1 cellular context compared by ENCODE assay signal in the genomic region with DNA sequence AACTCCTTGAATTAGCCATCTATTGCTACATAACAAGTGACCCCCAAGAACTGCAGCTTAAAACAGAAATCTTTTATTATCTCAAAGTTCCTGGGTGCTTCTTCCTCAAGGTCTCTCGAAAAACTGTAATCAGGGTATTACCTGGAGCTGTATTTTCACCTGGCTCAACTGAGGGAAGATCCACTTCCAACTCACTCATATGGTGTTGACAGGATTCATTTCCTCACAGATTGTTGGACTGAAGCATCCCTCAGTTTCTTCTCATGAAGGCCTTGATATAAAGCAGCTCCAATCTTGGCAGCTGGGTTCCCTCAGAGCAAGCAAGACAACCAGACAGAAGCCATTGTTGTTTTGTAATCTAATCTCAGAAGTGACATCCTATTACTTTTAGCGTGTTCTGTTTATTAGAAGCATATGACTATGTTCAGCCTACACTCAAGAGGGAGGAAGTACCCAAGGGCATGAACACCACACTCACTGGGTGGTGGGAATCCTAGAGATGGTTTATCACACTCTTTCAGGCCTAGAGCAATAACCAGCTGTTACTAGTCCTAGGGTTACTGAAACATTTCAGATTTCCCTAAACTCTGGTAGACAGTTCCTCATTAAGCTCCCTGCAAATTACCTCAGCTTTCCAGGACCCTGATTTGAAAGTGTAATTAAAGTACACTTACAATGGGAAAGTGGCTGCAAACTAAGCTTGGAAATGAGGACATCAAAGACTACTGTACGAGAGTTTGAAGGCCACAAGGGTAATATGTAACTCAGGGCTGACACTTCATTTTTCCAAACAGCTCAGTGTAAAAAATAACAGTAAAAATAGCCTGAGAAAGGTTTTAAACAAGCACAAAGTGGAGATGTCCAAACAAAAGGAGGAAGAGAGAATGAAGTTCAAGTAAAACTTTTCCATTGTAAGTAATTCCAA.
TF ChIP-seq lines count a peak whose summit lies in the region.

No MANE protein-coding gene starts in this region.

TF ChIP-seq in HepG2, 621 proteins besides CTCF, POLR2A, EP300 and RAD21 (continued from another document and continues in another):
- 0 out of 4 replicates have a peak, but pooled peaks of 1 of the 2 experiments have one; percentile 28 for TF ChIP-seq KLF16 (CRISPR knock-in tag; IDR thresholded peaks at IDR 0.05)
- peak; percentile 46; the same call in 1 of the 2 replicates for TF ChIP-seq HMG20A (CRISPR knock-in tag; IDR thresholded peaks at IDR 0.05; ENCODE audit: borderline replicate concordance)
- TF ChIP-seq SOX5 (CRISPR knock-in tag; IDR thresholded peaks at IDR 0.05; ENCODE audit: borderline replicate concordance) = peak; percentile 56; the same call in 1 of the 2 replicates
- 0 out of 2 replicates have a peak, but pooled peaks have one; percentile 63 for TF ChIP-seq ZNF260 (CRISPR knock-in tag; IDR thresholded peaks at IDR 0.05; ENCODE audit: borderline replicate concordance, low read depth)
- TF ChIP-seq, protein P1, sequence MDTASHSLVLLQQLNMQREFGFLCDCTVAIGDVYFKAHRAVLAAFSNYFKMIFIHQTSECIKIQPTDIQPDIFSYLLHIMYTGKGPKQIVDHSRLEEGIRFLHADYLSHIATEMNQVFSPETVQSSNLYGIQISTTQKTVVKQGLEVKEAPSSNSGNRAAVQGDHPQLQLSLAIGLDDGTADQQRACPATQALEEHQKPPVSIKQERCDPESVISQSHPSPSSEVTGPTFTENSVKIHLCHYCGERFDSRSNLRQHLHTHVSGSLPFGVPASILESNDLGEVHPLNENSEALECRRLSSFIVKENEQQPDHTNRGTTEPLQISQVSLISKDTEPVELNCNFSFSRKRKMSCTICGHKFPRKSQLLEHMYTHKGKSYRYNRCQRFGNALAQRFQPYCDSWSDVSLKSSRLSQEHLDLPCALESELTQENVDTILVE (CRISPR knock-in tag; IDR thresholded peaks at IDR 0.05) = 0 out of 2 replicates have a peak, but pooled peaks have one; percentile 53
- TF ChIP-seq, protein P2, sequence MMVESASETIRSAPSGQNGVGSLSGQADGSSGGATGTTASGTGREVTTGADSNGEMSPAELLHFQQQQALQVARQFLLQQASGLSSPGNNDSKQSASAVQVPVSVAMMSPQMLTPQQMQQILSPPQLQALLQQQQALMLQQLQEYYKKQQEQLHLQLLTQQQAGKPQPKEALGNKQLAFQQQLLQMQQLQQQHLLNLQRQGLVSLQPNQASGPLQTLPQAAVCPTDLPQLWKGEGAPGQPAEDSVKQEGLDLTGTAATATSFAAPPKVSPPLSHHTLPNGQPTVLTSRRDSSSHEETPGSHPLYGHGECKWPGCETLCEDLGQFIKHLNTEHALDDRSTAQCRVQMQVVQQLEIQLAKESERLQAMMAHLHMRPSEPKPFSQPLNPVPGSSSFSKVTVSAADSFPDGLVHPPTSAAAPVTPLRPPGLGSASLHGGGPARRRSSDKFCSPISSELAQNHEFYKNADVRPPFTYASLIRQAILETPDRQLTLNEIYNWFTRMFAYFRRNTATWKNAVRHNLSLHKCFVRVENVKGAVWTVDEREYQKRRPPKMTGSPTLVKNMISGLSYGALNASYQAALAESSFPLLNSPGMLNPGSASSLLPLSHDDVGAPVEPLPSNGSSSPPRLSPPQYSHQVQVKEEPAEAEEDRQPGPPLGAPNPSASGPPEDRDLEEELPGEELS (CRISPR knock-in tag; IDR thresholded peaks at IDR 0.05) = no peak
- no peak for TF ChIP-seq PAWR (CRISPR knock-in tag; IDR thresholded peaks at IDR 0.05; ENCODE audit: borderline replicate concordance)
- TF ChIP-seq ZNF207 (IDR thresholded peaks at IDR 0.05; ENCODE audit: borderline replicate concordance) = no peak
- TF ChIP-seq, protein P3, sequence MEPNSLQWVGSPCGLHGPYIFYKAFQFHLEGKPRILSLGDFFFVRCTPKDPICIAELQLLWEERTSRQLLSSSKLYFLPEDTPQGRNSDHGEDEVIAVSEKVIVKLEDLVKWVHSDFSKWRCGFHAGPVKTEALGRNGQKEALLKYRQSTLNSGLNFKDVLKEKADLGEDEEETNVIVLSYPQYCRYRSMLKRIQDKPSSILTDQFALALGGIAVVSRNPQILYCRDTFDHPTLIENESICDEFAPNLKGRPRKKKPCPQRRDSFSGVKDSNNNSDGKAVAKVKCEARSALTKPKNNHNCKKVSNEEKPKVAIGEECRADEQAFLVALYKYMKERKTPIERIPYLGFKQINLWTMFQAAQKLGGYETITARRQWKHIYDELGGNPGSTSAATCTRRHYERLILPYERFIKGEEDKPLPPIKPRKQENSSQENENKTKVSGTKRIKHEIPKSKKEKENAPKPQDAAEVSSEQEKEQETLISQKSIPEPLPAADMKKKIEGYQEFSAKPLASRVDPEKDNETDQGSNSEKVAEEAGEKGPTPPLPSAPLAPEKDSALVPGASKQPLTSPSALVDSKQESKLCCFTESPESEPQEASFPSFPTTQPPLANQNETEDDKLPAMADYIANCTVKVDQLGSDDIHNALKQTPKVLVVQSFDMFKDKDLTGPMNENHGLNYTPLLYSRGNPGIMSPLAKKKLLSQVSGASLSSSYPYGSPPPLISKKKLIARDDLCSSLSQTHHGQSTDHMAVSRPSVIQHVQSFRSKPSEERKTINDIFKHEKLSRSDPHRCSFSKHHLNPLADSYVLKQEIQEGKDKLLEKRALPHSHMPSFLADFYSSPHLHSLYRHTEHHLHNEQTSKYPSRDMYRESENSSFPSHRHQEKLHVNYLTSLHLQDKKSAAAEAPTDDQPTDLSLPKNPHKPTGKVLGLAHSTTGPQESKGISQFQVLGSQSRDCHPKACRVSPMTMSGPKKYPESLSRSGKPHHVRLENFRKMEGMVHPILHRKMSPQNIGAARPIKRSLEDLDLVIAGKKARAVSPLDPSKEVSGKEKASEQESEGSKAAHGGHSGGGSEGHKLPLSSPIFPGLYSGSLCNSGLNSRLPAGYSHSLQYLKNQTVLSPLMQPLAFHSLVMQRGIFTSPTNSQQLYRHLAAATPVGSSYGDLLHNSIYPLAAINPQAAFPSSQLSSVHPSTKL (CRISPR knock-in tag; IDR thresholded peaks at IDR 0.05) = peak; percentile 68
- peak; percentile 47; the same call in 1 of the 2 replicates for TF ChIP-seq FOXJ3 (CRISPR knock-in tag; IDR thresholded peaks at IDR 0.05; ENCODE audit: borderline replicate concordance)
- TF ChIP-seq, protein P4, sequence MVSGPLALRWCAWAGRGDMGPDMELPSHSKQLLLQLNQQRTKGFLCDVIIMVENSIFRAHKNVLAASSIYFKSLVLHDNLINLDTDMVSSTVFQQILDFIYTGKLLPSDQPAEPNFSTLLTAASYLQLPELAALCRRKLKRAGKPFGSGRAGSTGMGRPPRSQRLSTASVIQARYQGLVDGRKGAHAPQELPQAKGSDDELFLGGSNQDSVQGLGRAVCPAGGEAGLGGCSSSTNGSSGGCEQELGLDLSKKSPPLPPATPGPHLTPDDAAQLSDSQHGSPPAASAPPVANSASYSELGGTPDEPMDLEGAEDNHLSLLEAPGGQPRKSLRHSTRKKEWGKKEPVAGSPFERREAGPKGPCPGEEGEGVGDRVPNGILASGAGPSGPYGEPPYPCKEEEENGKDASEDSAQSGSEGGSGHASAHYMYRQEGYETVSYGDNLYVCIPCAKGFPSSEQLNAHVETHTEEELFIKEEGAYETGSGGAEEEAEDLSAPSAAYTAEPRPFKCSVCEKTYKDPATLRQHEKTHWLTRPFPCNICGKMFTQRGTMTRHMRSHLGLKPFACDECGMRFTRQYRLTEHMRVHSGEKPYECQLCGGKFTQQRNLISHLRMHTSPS (CRISPR knock-in tag; IDR thresholded peaks at IDR 0.05; ENCODE audit: low read depth) = no peak
- TF ChIP-seq, protein P5, sequence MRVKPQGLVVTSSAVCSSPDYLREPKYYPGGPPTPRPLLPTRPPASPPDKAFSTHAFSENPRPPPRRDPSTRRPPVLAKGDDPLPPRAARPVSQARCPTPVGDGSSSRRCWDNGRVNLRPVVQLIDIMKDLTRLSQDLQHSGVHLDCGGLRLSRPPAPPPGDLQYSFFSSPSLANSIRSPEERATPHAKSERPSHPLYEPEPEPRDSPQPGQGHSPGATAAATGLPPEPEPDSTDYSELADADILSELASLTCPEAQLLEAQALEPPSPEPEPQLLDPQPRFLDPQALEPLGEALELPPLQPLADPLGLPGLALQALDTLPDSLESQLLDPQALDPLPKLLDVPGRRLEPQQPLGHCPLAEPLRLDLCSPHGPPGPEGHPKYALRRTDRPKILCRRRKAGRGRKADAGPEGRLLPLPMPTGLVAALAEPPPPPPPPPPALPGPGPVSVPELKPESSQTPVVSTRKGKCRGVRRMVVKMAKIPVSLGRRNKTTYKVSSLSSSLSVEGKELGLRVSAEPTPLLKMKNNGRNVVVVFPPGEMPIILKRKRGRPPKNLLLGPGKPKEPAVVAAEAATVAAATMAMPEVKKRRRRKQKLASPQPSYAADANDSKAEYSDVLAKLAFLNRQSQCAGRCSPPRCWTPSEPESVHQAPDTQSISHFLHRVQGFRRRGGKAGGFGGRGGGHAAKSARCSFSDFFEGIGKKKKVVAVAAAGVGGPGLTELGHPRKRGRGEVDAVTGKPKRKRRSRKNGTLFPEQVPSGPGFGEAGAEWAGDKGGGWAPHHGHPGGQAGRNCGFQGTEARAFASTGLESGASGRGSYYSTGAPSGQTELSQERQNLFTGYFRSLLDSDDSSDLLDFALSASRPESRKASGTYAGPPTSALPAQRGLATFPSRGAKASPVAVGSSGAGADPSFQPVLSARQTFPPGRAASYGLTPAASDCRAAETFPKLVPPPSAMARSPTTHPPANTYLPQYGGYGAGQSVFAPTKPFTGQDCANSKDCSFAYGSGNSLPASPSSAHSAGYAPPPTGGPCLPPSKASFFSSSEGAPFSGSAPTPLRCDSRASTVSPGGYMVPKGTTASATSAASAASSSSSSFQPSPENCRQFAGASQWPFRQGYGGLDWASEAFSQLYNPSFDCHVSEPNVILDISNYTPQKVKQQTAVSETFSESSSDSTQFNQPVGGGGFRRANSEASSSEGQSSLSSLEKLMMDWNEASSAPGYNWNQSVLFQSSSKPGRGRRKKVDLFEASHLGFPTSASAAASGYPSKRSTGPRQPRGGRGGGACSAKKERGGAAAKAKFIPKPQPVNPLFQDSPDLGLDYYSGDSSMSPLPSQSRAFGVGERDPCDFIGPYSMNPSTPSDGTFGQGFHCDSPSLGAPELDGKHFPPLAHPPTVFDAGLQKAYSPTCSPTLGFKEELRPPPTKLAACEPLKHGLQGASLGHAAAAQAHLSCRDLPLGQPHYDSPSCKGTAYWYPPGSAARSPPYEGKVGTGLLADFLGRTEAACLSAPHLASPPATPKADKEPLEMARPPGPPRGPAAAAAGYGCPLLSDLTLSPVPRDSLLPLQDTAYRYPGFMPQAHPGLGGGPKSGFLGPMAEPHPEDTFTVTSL (CRISPR knock-in tag; IDR thresholded peaks at IDR 0.05; ENCODE audit: borderline replicate concordance) = peak; percentile 87; the same call in 1 of the 2 replicates
- TF ChIP-seq, protein P6, sequence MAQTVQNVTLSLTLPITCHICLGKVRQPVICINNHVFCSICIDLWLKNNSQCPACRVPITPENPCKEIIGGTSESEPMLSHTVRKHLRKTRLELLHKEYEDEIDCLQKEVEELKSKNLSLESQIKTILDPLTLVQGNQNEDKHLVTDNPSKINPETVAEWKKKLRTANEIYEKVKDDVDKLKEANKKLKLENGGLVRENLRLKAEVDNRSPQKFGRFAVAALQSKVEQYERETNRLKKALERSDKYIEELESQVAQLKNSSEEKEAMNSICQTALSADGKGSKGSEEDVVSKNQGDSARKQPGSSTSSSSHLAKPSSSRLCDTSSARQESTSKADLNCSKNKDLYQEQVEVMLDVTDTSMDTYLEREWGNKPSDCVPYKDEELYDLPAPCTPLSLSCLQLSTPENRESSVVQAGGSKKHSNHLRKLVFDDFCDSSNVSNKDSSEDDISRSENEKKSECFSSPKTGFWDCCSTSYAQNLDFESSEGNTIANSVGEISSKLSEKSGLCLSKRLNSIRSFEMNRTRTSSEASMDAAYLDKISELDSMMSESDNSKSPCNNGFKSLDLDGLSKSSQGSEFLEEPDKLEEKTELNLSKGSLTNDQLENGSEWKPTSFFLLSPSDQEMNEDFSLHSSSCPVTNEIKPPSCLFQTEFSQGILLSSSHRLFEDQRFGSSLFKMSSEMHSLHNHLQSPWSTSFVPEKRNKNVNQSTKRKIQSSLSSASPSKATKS (CRISPR knock-in tag; IDR thresholded peaks at IDR 0.05) = no peak
- TF ChIP-seq HOXA5 (CRISPR knock-in tag; IDR thresholded peaks at IDR 0.05) = no peak
- TF ChIP-seq HDAC1 (CRISPR knock-in tag; IDR thresholded peaks at IDR 0.05) = 0 out of 2 replicates have a peak, but pooled peaks have one; percentile 39
- TF ChIP-seq EHMT2 (IDR thresholded peaks at IDR 0.05; ENCODE audit: borderline replicate concordance, low read depth, low read length) = 0 out of 2 replicates have a peak, but pooled peaks have one; percentile 21
- TF ChIP-seq ZNF879 (CRISPR knock-in tag; IDR thresholded peaks at IDR 0.05) = no peak
- no peak for TF ChIP-seq AGO1 (IDR thresholded peaks at IDR 0.05; ENCODE audit: low read depth, low read length, poor library complexity, severe bottlenecking)
- TF ChIP-seq ZNF225 (CRISPR knock-in tag; IDR thresholded peaks at IDR 0.05) = no peak
- TF ChIP-seq, protein P7, sequence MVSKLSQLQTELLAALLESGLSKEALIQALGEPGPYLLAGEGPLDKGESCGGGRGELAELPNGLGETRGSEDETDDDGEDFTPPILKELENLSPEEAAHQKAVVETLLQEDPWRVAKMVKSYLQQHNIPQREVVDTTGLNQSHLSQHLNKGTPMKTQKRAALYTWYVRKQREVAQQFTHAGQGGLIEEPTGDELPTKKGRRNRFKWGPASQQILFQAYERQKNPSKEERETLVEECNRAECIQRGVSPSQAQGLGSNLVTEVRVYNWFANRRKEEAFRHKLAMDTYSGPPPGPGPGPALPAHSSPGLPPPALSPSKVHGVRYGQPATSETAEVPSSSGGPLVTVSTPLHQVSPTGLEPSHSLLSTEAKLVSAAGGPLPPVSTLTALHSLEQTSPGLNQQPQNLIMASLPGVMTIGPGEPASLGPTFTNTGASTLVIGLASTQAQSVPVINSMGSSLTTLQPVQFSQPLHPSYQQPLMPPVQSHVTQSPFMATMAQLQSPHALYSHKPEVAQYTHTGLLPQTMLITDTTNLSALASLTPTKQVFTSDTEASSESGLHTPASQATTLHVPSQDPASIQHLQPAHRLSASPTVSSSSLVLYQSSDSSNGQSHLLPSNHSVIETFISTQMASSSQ (IDR thresholded peaks at IDR 0.05; ENCODE audit: low read depth) = peak; percentile 54; the same call in 1 of the 2 replicates
- TF ChIP-seq, protein P7 (CRISPR knock-in tag; IDR thresholded peaks at IDR 0.05; ENCODE audit: borderline replicate concordance) = peak; percentile 84; the same call in 1 of the 2 replicates
- TF ChIP-seq SAP130 (CRISPR knock-in tag; IDR thresholded peaks at IDR 0.05; ENCODE audit: low read depth) = 0 out of 2 replicates have a peak, but pooled peaks have one; percentile 28
- TF ChIP-seq BCL6 (CRISPR knock-in tag; IDR thresholded peaks at IDR 0.05) = peak; percentile 67
- 0 out of 2 replicates have a peak, but pooled peaks have one; percentile 46 for TF ChIP-seq MEF2D (CRISPR knock-in tag; IDR thresholded peaks at IDR 0.05)
- TF ChIP-seq ZNF430 (CRISPR knock-in tag; IDR thresholded peaks at IDR 0.05) = peak; percentile 58; the same call in 1 of the 2 replicates
- TF ChIP-seq MIXL1 (CRISPR knock-in tag; IDR thresholded peaks at IDR 0.05) = peak; percentile 68; the same call in 1 of the 2 replicates
- no peak for TF ChIP-seq ZSCAN25 (CRISPR knock-in tag; IDR thresholded peaks at IDR 0.05)
